In the genomic region with DNA sequence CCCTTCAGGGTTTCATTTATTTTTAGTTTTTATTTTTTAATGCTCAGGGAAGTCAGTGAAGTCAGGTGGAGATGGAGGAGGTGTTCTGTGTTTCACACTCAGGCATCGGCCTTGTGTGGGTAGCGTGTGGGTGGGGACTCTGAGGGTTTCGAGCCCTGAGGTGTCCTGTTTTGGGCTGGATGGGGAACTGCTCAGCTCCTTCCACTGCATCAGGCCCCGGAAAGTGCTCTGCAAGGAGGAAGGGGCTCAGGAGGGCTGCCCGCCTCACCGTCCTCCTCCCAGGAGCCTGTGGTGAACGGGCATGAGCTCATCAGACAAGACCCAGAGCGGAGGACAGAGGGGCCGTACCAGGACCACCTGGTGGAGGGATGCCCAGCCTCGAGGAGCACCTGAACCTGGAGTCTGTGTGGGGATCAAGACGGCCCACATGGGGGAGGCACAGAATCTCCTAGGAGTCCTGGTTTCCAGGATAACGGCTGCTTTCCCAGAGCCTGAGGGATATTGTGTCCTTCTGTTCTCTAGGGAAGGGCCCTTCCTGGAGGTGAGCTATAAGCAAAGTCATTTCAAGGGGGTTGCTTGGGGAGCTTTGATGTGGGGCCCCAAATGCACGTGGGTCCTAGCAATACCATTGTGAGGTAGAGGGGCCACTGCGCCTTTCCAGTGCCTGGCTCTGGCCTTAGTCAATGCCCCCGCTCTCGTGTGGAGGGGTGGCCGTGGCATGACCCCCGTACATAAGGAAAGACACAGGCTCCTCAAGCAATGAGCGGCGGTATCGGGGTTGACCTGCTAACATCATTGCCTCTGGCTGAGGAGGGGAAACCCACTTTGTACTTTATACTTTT, we compare ENCODE assay signal across 25 cellular contexts. TPM values are rescaled to one million over a fixed set of nuclear protein-coding genes. Genes with fewer than 3 reads are reported as not detected.
DNase-seq lines count a peak whose midpoint lies in the region; ATAC-seq and TF ChIP-seq lines count a peak whose summit lies in the region.
"Had no signal": no experiment of that assay in that cellular context is flagged by ENCODE, and none has a peak within 500 bp of the region (broad histone marks: within the 10 kb centered on the region; RNA-seq: fewer than 3 reads in every experiment).

No MANE protein-coding gene starts in this region.

- ATAC-seq in HG03457 (IDR thresholded peaks at IDR 0.05; ENCODE audit: unreplicated experiment) = no peak
- ATAC-seq: HCT116, left lung, psoas muscle had no signal

- no peak overlapping the region for H3K27ac ChIP-seq in esophagus muscularis mucosa (replicated peaks in 1 of 4)
- H3K27ac ChIP-seq: cardiac muscle cell, coronary artery, left lung, psoas muscle, sigmoid colon, suprapubic skin had no signal

- no peaks in the 10 kb centered on the region for H3K27me3 ChIP-seq in esophagus muscularis mucosa
- H3K27me3 ChIP-seq: cardiac muscle cell, suprapubic skin had no signal

- peaks cover 37 to 40% (median 39%) of the 10 kb centered on the region in 4 donors for H3K4me1 ChIP-seq in esophagus muscularis mucosa

- TF ChIP-seq POLR2A in esophagus muscularis mucosa (IDR thresholded peaks at IDR 0.05; ENCODE audit: low read depth) = no peak

- H3K9me3 ChIP-seq in esophagus muscularis mucosa = no peaks in the 10 kb centered on the region
- H3K9me3 ChIP-seq: left lung, psoas muscle, sigmoid colon, suprapubic skin had no signal

- WGBS in esophagus muscularis mucosa = 93% methylated on average over 21 of the region's 21 CpGs

- TF ChIP-seq EP300 in esophagus muscularis mucosa (IDR thresholded peaks at IDR 0.05) = no peak

- DNase-seq in Ammon's horn (ENCODE audit: low spot score) (peak; percentile 0), GM10248 (ENCODE audit: extremely low spot score) (peak; percentile 13), esophagus muscularis mucosa (ENCODE audit: extremely low spot score) (peak; percentile 29), posterior vena cava (ENCODE audit: low spot score) (peak; percentile 61), GM10266 (ENCODE audit: extremely low spot score) (no peak)
- DNase-seq in NK-92 treated with Interleukin-12 subunit alpha and Interleukin-12 subunit beta, amount 100 ng/mL, for 24 hours (lab: John Stamatoyannopoulos, UW) = no peak
- DNase-seq: ACHN; activated CD4-positive, alpha-beta T cell treated with anti-CD3 and anti-CD28 coated beads for 1 hour; activated naive CD4-positive, alpha-beta T cell; activated naive CD8-positive, alpha-beta T cell treated with anti-CD3 and anti-CD28 coated beads, Interleukin-2, amount 50 U/mL, for 24 hours; COR-L47; DMS53; IMR-90; islet precursor cell; left lung; NCI-H82; psoas muscle; SIG-M5; sigmoid colon; stimulated activated CD4-positive, alpha-beta T cell treated with anti-CD3 and anti-CD28 coated beads, Interleukin-4, amount 100 ng/mL, for 24 hours had no signal

- intact Hi-C loops in esophagus muscularis mucosa (cut with DNase I) (no loop called here), posterior vena cava (cut with DNase I) (no loop called here)

- POLR2A ChIA-PET in GM10248 (lab: Yijun Ruan, JAX) = no interaction called here

- TF ChIP-seq CTCF in GM10248 (IDR thresholded peaks at IDR 0.05; ENCODE audit: control extremely low read depth, extremely low read depth, low read depth, missing control alignments) = no peak
- no peak for TF ChIP-seq CTCF in esophagus muscularis mucosa (IDR thresholded peaks at IDR 0.05)
- TF ChIP-seq CTCF in GM10266 (IDR thresholded peaks at IDR 0.05; ENCODE audit: control insufficient read depth, insufficient read depth, low read depth, missing control alignments) = no peak

- CTCF ChIA-PET in GM10248 (lab: Yijun Ruan, JAX) = no interaction called here

- H3K36me3 ChIP-seq in esophagus muscularis mucosa = no peaks in the 10 kb centered on the region
- H3K36me3 ChIP-seq: cardiac muscle cell, left lung, sigmoid colon, suprapubic skin had no signal

- no peak overlapping the region for H3K4me3 ChIP-seq in esophagus muscularis mucosa
- H3K4me3 ChIP-seq: cardiac muscle cell, coronary artery, left lung, psoas muscle, sigmoid colon, suprapubic skin had no signal

RNA-seq across cellular contexts. Expression of a gene that starts 13.5 kb away (rescaled TPM):
- total RNA-seq in esophagus muscularis mucosa (100 to 1,000 TPM; 241 to 459 (median 346) TPM), posterior vena cava (100 to 1,000 TPM; 201 to 215 TPM)

Comparison
In these comparisons a context has a peak if more than half of its experiments do, and no peak if none do; other contexts are left out.
1. DNase-seq: peak in Ammon's horn (single experiment), GM10248 (single experiment), esophagus muscularis mucosa (single experiment) and posterior vena cava (single experiment); none in NK-92 treated with Interleukin-12 subunit alpha and Interleukin-12 subunit beta, amount 100 ng/mL, for 24 hours (single experiment) and GM10266 (single experiment).